Comparison of ENCODE assay signal across 1 cellular context in the genomic region with DNA sequence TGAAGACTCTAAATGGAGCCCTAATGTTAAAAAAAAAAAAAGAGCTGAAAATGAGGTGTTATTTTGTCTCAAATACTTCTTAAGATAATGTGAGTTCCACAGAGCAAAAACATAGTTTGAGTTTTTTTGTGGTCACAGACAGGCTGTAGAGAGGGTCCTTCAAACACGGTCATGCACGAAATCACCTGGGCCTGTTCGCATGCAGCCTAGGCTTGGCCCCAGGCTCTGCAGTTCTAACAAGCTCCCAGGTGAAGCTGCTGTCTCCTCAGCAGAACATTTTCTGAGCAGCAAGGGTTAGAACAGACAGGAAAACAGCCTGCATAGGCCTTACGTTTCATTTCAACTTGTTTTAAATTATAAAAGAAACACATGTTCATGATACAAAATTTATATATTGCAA.
TF ChIP-seq lines count a peak whose summit lies in the region.

No MANE protein-coding gene starts in this region.

TF ChIP-seq in H1, 55 proteins besides CTCF, POLR2A, EP300 and RAD21 (continued from another document):
- TF ChIP-seq, protein P1, sequence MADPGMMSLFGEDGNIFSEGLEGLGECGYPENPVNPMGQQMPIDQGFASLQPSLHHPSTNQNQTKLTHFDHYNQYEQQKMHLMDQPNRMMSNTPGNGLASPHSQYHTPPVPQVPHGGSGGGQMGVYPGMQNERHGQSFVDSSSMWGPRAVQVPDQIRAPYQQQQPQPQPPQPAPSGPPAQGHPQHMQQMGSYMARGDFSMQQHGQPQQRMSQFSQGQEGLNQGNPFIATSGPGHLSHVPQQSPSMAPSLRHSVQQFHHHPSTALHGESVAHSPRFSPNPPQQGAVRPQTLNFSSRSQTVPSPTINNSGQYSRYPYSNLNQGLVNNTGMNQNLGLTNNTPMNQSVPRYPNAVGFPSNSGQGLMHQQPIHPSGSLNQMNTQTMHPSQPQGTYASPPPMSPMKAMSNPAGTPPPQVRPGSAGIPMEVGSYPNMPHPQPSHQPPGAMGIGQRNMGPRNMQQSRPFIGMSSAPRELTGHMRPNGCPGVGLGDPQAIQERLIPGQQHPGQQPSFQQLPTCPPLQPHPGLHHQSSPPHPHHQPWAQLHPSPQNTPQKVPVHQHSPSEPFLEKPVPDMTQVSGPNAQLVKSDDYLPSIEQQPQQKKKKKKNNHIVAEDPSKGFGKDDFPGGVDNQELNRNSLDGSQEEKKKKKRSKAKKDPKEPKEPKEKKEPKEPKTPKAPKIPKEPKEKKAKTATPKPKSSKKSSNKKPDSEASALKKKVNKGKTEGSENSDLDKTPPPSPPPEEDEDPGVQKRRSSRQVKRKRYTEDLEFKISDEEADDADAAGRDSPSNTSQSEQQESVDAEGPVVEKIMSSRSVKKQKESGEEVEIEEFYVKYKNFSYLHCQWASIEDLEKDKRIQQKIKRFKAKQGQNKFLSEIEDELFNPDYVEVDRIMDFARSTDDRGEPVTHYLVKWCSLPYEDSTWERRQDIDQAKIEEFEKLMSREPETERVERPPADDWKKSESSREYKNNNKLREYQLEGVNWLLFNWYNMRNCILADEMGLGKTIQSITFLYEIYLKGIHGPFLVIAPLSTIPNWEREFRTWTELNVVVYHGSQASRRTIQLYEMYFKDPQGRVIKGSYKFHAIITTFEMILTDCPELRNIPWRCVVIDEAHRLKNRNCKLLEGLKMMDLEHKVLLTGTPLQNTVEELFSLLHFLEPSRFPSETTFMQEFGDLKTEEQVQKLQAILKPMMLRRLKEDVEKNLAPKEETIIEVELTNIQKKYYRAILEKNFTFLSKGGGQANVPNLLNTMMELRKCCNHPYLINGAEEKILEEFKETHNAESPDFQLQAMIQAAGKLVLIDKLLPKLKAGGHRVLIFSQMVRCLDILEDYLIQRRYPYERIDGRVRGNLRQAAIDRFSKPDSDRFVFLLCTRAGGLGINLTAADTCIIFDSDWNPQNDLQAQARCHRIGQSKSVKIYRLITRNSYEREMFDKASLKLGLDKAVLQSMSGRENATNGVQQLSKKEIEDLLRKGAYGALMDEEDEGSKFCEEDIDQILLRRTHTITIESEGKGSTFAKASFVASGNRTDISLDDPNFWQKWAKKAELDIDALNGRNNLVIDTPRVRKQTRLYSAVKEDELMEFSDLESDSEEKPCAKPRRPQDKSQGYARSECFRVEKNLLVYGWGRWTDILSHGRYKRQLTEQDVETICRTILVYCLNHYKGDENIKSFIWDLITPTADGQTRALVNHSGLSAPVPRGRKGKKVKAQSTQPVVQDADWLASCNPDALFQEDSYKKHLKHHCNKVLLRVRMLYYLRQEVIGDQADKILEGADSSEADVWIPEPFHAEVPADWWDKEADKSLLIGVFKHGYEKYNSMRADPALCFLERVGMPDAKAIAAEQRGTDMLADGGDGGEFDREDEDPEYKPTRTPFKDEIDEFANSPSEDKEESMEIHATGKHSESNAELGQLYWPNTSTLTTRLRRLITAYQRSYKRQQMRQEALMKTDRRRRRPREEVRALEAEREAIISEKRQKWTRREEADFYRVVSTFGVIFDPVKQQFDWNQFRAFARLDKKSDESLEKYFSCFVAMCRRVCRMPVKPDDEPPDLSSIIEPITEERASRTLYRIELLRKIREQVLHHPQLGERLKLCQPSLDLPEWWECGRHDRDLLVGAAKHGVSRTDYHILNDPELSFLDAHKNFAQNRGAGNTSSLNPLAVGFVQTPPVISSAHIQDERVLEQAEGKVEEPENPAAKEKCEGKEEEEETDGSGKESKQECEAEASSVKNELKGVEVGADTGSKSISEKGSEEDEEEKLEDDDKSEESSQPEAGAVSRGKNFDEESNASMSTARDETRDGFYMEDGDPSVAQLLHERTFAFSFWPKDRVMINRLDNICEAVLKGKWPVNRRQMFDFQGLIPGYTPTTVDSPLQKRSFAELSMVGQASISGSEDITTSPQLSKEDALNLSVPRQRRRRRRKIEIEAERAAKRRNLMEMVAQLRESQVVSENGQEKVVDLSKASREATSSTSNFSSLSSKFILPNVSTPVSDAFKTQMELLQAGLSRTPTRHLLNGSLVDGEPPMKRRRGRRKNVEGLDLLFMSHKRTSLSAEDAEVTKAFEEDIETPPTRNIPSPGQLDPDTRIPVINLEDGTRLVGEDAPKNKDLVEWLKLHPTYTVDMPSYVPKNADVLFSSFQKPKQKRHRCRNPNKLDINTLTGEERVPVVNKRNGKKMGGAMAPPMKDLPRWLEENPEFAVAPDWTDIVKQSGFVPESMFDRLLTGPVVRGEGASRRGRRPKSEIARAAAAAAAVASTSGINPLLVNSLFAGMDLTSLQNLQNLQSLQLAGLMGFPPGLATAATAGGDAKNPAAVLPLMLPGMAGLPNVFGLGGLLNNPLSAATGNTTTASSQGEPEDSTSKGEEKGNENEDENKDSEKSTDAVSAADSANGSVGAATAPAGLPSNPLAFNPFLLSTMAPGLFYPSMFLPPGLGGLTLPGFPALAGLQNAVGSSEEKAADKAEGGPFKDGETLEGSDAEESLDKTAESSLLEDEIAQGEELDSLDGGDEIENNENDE (IDR thresholded peaks at IDR 0.05; ENCODE audit: insufficient replicate concordance, low read length) = no peak
- TF ChIP-seq TAF1 (IDR thresholded peaks at IDR 0.05; ENCODE audit: low read depth, low read length) = no peak
- TF ChIP-seq SIN3A (conservative IDR thresholded peaks at IDR 0.05 in 1 of 2, IDR thresholded peaks at IDR 0.05 in 1 of 2; ENCODE audit: low read depth in 1 of 2, low read length in 2 of 2) = no peak
- TF ChIP-seq, protein P2, sequence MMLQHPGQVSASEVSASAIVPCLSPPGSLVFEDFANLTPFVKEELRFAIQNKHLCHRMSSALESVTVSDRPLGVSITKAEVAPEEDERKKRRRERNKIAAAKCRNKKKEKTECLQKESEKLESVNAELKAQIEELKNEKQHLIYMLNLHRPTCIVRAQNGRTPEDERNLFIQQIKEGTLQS (IDR thresholded peaks at IDR 0.05; ENCODE audit: insufficient read depth, low read depth, low read length) = no peak
